Comparison of ENCODE assay signal across 9 cellular contexts in genomic region chr21:45642122-45642813, GRCh38. TPM values are rescaled to one million over a fixed set of nuclear protein-coding genes. Genes with fewer than 3 reads are reported as not detected.
DNase-seq lines count a peak whose midpoint lies in the region; ATAC-seq, FAIRE-seq and TF ChIP-seq lines count a peak whose summit lies in the region.
"Had no signal": no experiment of that assay in that cellular context is flagged by ENCODE, and none has a peak within 500 bp of the region (broad histone marks: within the 10 kb centered on the region; RNA-seq: fewer than 3 reads in every experiment).

No MANE protein-coding gene starts in this region.

- CTCF ChIA-PET in H1 (lab: Charles Lee; ENCODE audit: partially characterized antibody) = no interaction called here

- H3K4me3 ChIP-seq in BLaER1 treated with 17β-estradiol and CSF1 and Interleukin-3, amounts not matched to agents 10 nM and 100 nM = peak overlapping the region; percentile 56 to 72 (median 60)
- H3K4me3 ChIP-seq in GM23338 = peak overlapping the region; percentile 58
- H3K4me3 ChIP-seq in H1 (ENCODE audit: extremely low read depth in 1 of 4, insufficient read depth in 2 of 4, low read depth in 3 of 4, low read length in 4 of 4) = peak overlapping the region in 3 of 4 experiments; percentile 6 to 66 (median 47); a peak in 4 of 8 replicates

- H2BK20ac ChIP-seq in H1 (ENCODE audit: low read length) = no peak overlapping the region

- no peak overlapping the region for H3K56ac ChIP-seq in H1 (replicated peaks; ENCODE audit: insufficient read length, low read depth, low read length)

- peak overlapping the region; percentile 63 to 97 (median 86) for H3K4me2 ChIP-seq in BLaER1 treated with 17β-estradiol and CSF1 and Interleukin-3, amounts not matched to agents 10 nM and 100 nM
- H3K4me2 ChIP-seq in GM23338 (peak overlapping the region; percentile 78), H1 (ENCODE audit: insufficient read depth in 1 of 2, low read depth in 2 of 2, low read length in 2 of 2) (peak overlapping the region; percentile 59 to 61; a peak in 3 of 4 replicates)

- H3K4me1 ChIP-seq in BLaER1 treated with 17β-estradiol and CSF1 and Interleukin-3, amounts not matched to agents 10 nM and 100 nM = peaks cover 41 to 66% (median 64%) of the 10 kb centered on the region in 10 experiments
- peaks cover 12% of the 10 kb centered on the region for H3K4me1 ChIP-seq in GM23338 (ENCODE audit: insufficient read depth)
- H3K4me1 ChIP-seq in H1 (replicated peaks in 1 of 4; ENCODE audit: control insufficient read depth in 3 of 4, insufficient read depth in 4 of 4, low read length in 3 of 4) = peaks cover 2 to 8% (median 6%) of the 10 kb centered on the region in 4 experiments; a peak in 4 of 7 replicates

- H2AFZ ChIP-seq in GM23338 = peak overlapping the region; percentile 59; the same call in 1 of the 2 replicates
- no peak overlapping the region for H2AFZ ChIP-seq in H1 (ENCODE audit: low read length)

- TF ChIP-seq POLR2A in H1 (IDR thresholded peaks at IDR 0.05; ENCODE audit: control extremely low read depth in 1 of 2, low read depth in 2 of 2, low read length in 2 of 2) = no peak

- H3K27ac Mint-ChIP-seq in GM23338 = no peak overlapping the region

- peaks cover 25% of the 10 kb centered on the region for H3K27me3 Mint-ChIP-seq in GM23338 (ENCODE audit: insufficient read depth, low read depth, poor library complexity)

- peak; percentile 45 for DNase-seq in GM23338 (ENCODE audit: low spot score)
- no peak for DNase-seq in H1 (ENCODE audit: low read depth in 1 of 2, low spot score in 2 of 2)
- no peak for DNase-seq in omental fat pad (ENCODE audit: low spot score)
- DNase-seq in RKO (ENCODE audit: low spot score) = no peak

- peaks cover 3% of the 10 kb centered on the region; the same call in 1 of the 2 replicates for H3K23me2 ChIP-seq in H1 (ENCODE audit: low read depth, low read length)

- no peak overlapping the region for H2BK5ac ChIP-seq in H1 (ENCODE audit: low read depth, low read length)

- no peak for FAIRE-seq in H1 (lab: Jason Lieb, UNC)
- FAIRE-seq: G401.6 had no signal

- no peak overlapping the region for H3K4ac ChIP-seq in H1 (replicated peaks; ENCODE audit: insufficient read length, low read depth, low read length)

- no peak for TF ChIP-seq RAD21 in H1 (IDR thresholded peaks at IDR 0.05 in 1 of 2, conservative IDR thresholded peaks at IDR 0.05 in 1 of 2; ENCODE audit: low read depth in 2 of 2, low read length in 2 of 2)

- H2BK12ac ChIP-seq in H1 (ENCODE audit: low read depth, low read length) = no peak overlapping the region

- ATAC-seq in GM23338 = peak; percentile 18
- ATAC-seq in omental fat pad (ENCODE audit: low FRiP score) = peak; percentile 5
- ATAC-seq in HG03095 (IDR thresholded peaks at IDR 0.05; ENCODE audit: unreplicated experiment) = no peak
- ATAC-seq in GM21390 (IDR thresholded peaks at IDR 0.05; ENCODE audit: unreplicated experiment) = no peak
- ATAC-seq in SK-N-SH treated with all-trans-retinoic acid at 6 μM for 48 hours = no peak

- TF ChIP-seq EP300 in H1 (IDR thresholded peaks at IDR 0.05; ENCODE audit: borderline replicate concordance in 1 of 2, low read depth in 2 of 2, low read length in 2 of 2) = no peak

- no peaks in the 10 kb centered on the region for H3K27me3 ChIP-seq in BLaER1 treated with 17β-estradiol and CSF1 and Interleukin-3, amounts not matched to agents 10 nM and 100 nM
- peaks cover 31% of the 10 kb centered on the region for H3K27me3 ChIP-seq in GM23338 (ENCODE audit: insufficient read depth)
- H3K27me3 ChIP-seq in H1 (replicated peaks in 1 of 4; ENCODE audit: control insufficient read depth in 3 of 4, extremely low read depth in 1 of 4, insufficient read depth in 3 of 4, low read length in 3 of 4) = peaks cover 2 to 35% (median 24%) of the 10 kb centered on the region in 4 experiments

- H4K8ac ChIP-seq in H1 (ENCODE audit: extremely low read depth, insufficient read depth, low read length) = 0 out of 2 replicates have a peak overlapping the region, but pooled peaks have one; percentile 19

- peak overlapping the region; percentile 63; the same call in 2 of the 3 replicates for H3K4me3 Mint-ChIP-seq in GM23338

- peaks cover 5 to 42% (median 32%) of the 10 kb centered on the region in 11 experiments; a peak in 19 of 22 replicates for H4K20me1 ChIP-seq in BLaER1 treated with 17β-estradiol and CSF1 and Interleukin-3, amounts not matched to agents 10 nM and 100 nM
- H4K20me1 ChIP-seq in GM23338 (replicated peaks; ENCODE audit: insufficient read depth) (peaks cover 24% of the 10 kb centered on the region; the same call in 1 of the 2 replicates), H1 (replicated peaks in 1 of 2; ENCODE audit: control insufficient read depth in 1 of 2, insufficient read depth in 2 of 2, low read length in 2 of 2) (peaks cover 3 to 6% of the 10 kb centered on the region in 2 experiments)

- H4K5ac ChIP-seq in H1 (ENCODE audit: insufficient read length, low read depth, low read length) = no peak overlapping the region

- H2AK5ac ChIP-seq in H1 (ENCODE audit: low read depth, low read length) = no peak overlapping the region

- no peak overlapping the region for H3K18ac ChIP-seq in H1 (ENCODE audit: extremely low read depth, low read length)

- 0 out of 2 replicates have a peak, but pooled peaks cover 7% of the 10 kb centered on the region for H3F3A ChIP-seq in GM23338 (replicated peaks; ENCODE audit: low read depth)

- H3K79me2 ChIP-seq in GM23338 (replicated peaks; ENCODE audit: insufficient read depth) = peaks cover 5% of the 10 kb centered on the region; the same call in 1 of the 2 replicates
- no peaks in the 10 kb centered on the region for H3K79me2 ChIP-seq in H1 (ENCODE audit: control insufficient read depth in 1 of 2, insufficient read depth in 2 of 2, low read length in 2 of 2)

- H4K91ac ChIP-seq in H1 (replicated peaks; ENCODE audit: insufficient read length, low read length) = no peak overlapping the region

- no peaks in the 10 kb centered on the region; the same call in 1 of the 3 replicates for H3K9me3 Mint-ChIP-seq in GM23338

- H2BK120ac ChIP-seq in H1 (replicated peaks; ENCODE audit: low read depth, low read length) = no peak overlapping the region

- H3K9me3 ChIP-seq in BLaER1 treated with 17β-estradiol and CSF1 and Interleukin-3, amounts not matched to agents 10 nM and 100 nM (replicated peaks in 1 of 11) = peaks cover 0 to 7% (median 1%) of the 10 kb centered on the region in 11 experiments; a peak in 5 of 22 replicates
- H3K9me3 ChIP-seq in H1 (ENCODE audit: insufficient read depth in 2 of 2, low read depth in 1 of 2, low read length in 1 of 2) = no peaks in the 10 kb centered on the region

- H3K9ac ChIP-seq in BLaER1 treated with 17β-estradiol and CSF1 and Interleukin-3, amounts not matched to agents 10 nM and 100 nM = peak overlapping the region; percentile 62 to 77 (median 73); a peak in 20 of 22 replicates
- no peak overlapping the region for H3K9ac ChIP-seq in H1 (replicated peaks in 1 of 4; ENCODE audit: extremely low read depth in 1 of 4, low read depth in 3 of 4, low read length in 3 of 4)

- H3K23ac ChIP-seq in H1 (ENCODE audit: insufficient read length) = no peak overlapping the region

- POLR2A ChIA-PET in H1 (lab: Charles Lee; ENCODE audit: partially characterized antibody) = no interaction called here

- no peak overlapping the region for H2BK15ac ChIP-seq in H1 (ENCODE audit: low read length)

- no peak for TF ChIP-seq CTCF in GM23338 (conservative IDR thresholded peaks at IDR 0.05; ENCODE audit: low read depth in 2 of 2)
- TF ChIP-seq CTCF in H1 (IDR thresholded peaks at IDR 0.05; ENCODE audit: control extremely low read depth in 1 of 3, insufficient read depth in 1 of 3, low read depth in 1 of 3, low read length in 3 of 3) = no peak
- no peak for TF ChIP-seq CTCF in omental fat pad (IDR thresholded peaks at IDR 0.05)

- 0 out of 2 replicates have a peak, but pooled peaks cover 3% of the 10 kb centered on the region for H3K9me2 ChIP-seq in GM23338 (ENCODE audit: insufficient read depth)

- 6% methylated on average over 36 of the region's 91 CpGs; no CpG with 5 or more reads in 1 of the 2 experiments for whole genome bisulfite sequencing in H1 (ENCODE audit: extremely low coverage in 1 of 2, insufficient coverage in 1 of 2, insufficient read length in 1 of 2, insufficient replicate concordance in 2 of 2, low coverage in 1 of 2, low lambda C conversion rate in 2 of 2, missing lambda C conversion rate in 1 of 2), 2 experiments

- no peaks in the 10 kb centered on the region for H3K36me3 Mint-ChIP-seq in GM23338 (ENCODE audit: low read depth)

- no peak overlapping the region for H3K14ac ChIP-seq in H1 (ENCODE audit: insufficient read length)

- H3K79me1 ChIP-seq in H1 (ENCODE audit: low read depth, low read length) = no peaks in the 10 kb centered on the region

- peaks cover 0 to 10% (median 3%) of the 10 kb centered on the region in 11 experiments; a peak in 6 of 22 replicates for H3K36me3 ChIP-seq in BLaER1 treated with 17β-estradiol and CSF1 and Interleukin-3, amounts not matched to agents 10 nM and 100 nM
- H3K36me3 ChIP-seq in GM23338 (ENCODE audit: insufficient read depth) (no peaks in the 10 kb centered on the region), H1 (ENCODE audit: control insufficient read depth in 2 of 4, insufficient read depth in 4 of 4, low read length in 3 of 4) (no peaks in the 10 kb centered on the region)

- H3K4me1 Mint-ChIP-seq in GM23338 = peaks cover 32% of the 10 kb centered on the region

- H3K27ac ChIP-seq in BLaER1 treated with 17β-estradiol and CSF1 and Interleukin-3, amounts not matched to agents 10 nM and 100 nM = peak overlapping the region in 10 of 11 experiments; percentile 58 to 75 (median 68); a peak in 19 of 22 replicates
- H3K27ac ChIP-seq in GM23338 (ENCODE audit: low read depth) = no peak overlapping the region
- no peak overlapping the region for H3K27ac ChIP-seq in H1 (ENCODE audit: low read depth, low read length)

TF ChIP-seq in GM23338, 12 proteins besides CTCF, POLR2A, EP300 and RAD21 (continues in another document):
- TF ChIP-seq EZH2 (IDR thresholded peaks at IDR 0.05; ENCODE audit: low read depth, unreplicated experiment) = no peak

TF ChIP-seq in H1, 55 proteins besides CTCF, POLR2A, EP300 and RAD21 (continues in another document):
- TF ChIP-seq KDM4A (IDR thresholded peaks at IDR 0.05; ENCODE audit: low read depth, low read length, severe bottlenecking) = peak; percentile 78

RNA-seq across cellular contexts. Expression of gene PCBP3, which starts 1.3 kb away (rescaled TPM):
- total RNA-seq in GM23338 (2014; rRNA removed; shearing (Covaris generic)) = 7.8 and 9.1 TPM in 2 replicates
- polyA plus RNA-seq in GM23338 (2016; fragmentation: Nextera tagmentation; extraction: Ambion mirVana) (6.5 and 7.1 TPM in 2 replicates), H1 (2011; rRNA removed) (3.5 and 7.3 TPM in 2 replicates)
- total RNA-seq in H1 (2021; fragmentation: NEBNext Ultra II Directional; extraction: Animal tissue kit (Norgen Biotek cat#: 25700)) = 6.3 TPM in 2 replicates
- 3.1 TPM for polyA plus RNA-seq in H1 (2011; cell fraction: cytosol; rRNA removed)
- polyA plus RNA-seq in H1 (2011; cell fraction: nucleus; rRNA removed) = 12.8 TPM
- polyA plus RNA-seq in H1 (2012, experiment 1 of 2) = 7.9 to 9.2 TPM (median 8.4 TPM) in 4 replicates
- polyA plus RNA-seq in H1 (2012, experiment 2 of 2) = 6.9 TPM
- 4.4 TPM for polyA plus RNA-seq in H1 (2013, experiment 1 of 2)
- polyA plus RNA-seq in H1 (2013, experiment 2 of 2) = 5.4 TPM
- 10.6 and 11.2 TPM in 2 replicates for polyA minus RNA-seq in H1 (2011; rRNA and poly(A)+ RNA removed)
- polyA minus RNA-seq in H1 (2011; cell fraction: cytosol; rRNA and poly(A)+ RNA removed) = 4.0 TPM
- polyA minus RNA-seq in H1 (2011; cell fraction: nucleus; rRNA and poly(A)+ RNA removed) = 17.3 TPM
- total RNA-seq in omental fat pad = 10 to 100 TPM in 3 of 4 donors, 1 to 10 TPM in 1; 1.1 to 26.8 (median 14.8) TPM

Comparison
In these comparisons a context has a peak if more than half of its experiments do, and no peak if none do; other contexts are left out.
1. H3K27ac ChIP-seq: peak in BLaER1 treated with 17β-estradiol and CSF1 and Interleukin-3, amounts not matched to agents 10 nM and 100 nM (10 of 11); none in GM23338 (single experiment) and H1 (single experiment).
2. H3K9ac ChIP-seq: peak in BLaER1 treated with 17β-estradiol and CSF1 and Interleukin-3, amounts not matched to agents 10 nM and 100 nM (11 of 11); none in H1 (0 of 4).
3. ATAC-seq: peak in GM23338 (single experiment) and omental fat pad (single experiment); none in HG03095 (single experiment), GM21390 (single experiment) and SK-N-SH treated with all-trans-retinoic acid at 6 μM for 48 hours (single experiment).
4. Peak in every context shown above with its lines, with median percentiles within 50 percentile points of each other: H3K4me2 ChIP-seq and H3K4me3 ChIP-seq.